In genomic region chr12:15278816-15279658, GRCh38 we compare ENCODE assay signal across 8 cellular contexts. TPM values are rescaled to one million over a fixed set of nuclear protein-coding genes. Genes with fewer than 3 reads are reported as not detected.
DNase-seq lines count a peak whose midpoint lies in the region; ATAC-seq lines count a peak whose summit lies in the region.

No MANE protein-coding gene starts in this region.

- H3K27me3 ChIP-seq in stomach smooth muscle (ENCODE audit: control insufficient read depth in 1 of 2, insufficient read depth in 2 of 2, low read length in 2 of 2) = no peaks in the 10 kb centered on the region

- no peaks in the 10 kb centered on the region for H3K9me3 ChIP-seq in SK-N-MC (ENCODE audit: low read depth, low read length)
- no peaks in the 10 kb centered on the region for H3K9me3 ChIP-seq in stomach smooth muscle (ENCODE audit: control insufficient read depth in 2 of 2, low read length in 2 of 2)

- intact Hi-C loops in Right ventricle myocardium inferior (cut with DNase I) = loop anchor here (5.0 to 10.0 kb wide), 4 partner anchors 243 to 578 kb away; partner anchors contain the start of gene ART4

- H3K27ac ChIP-seq in SK-N-MC (no peak overlapping the region), stomach smooth muscle (ENCODE audit: low read length) (peak overlapping the region; percentile 68)

- ATAC-seq in GM18907 (IDR thresholded peaks at IDR 0.05; ENCODE audit: unreplicated experiment) (peak; percentile 97), HG03280 (IDR thresholded peaks at IDR 0.05; ENCODE audit: unreplicated experiment) (peak; percentile 39), Right ventricle myocardium inferior (peak; percentile 85), GM19328 (IDR thresholded peaks at IDR 0.05; ENCODE audit: unreplicated experiment) (no peak), HG03457 (IDR thresholded peaks at IDR 0.05; ENCODE audit: unreplicated experiment) (no peak)

- H3K4me3 ChIP-seq in SK-N-MC (no peak overlapping the region; the same call in 1 of the 2 replicates), stomach smooth muscle (ENCODE audit: low read length in 2 of 2) (peak overlapping the region in 1 of 2 donors; percentile 16)

- H3K36me3 ChIP-seq in SK-N-MC (ENCODE audit: insufficient read depth, low read length) (no peaks in the 10 kb centered on the region), stomach smooth muscle (ENCODE audit: control insufficient read depth in 2 of 2, insufficient read depth in 2 of 2, low read length in 2 of 2) (no peaks in the 10 kb centered on the region)

- peaks cover 14% of the 10 kb centered on the region for H3K4me1 ChIP-seq in stomach smooth muscle (ENCODE audit: control insufficient read depth, insufficient read depth, low read length)

- peak; percentile 39 for DNase-seq in SK-N-MC (ENCODE audit: low read depth, low spot score)
- DNase-seq in Right ventricle myocardium inferior (ENCODE audit: missing footprints) = peak; percentile 90
- no peak for DNase-seq in putamen (ENCODE audit: low spot score)

- H3K9ac ChIP-seq in SK-N-MC (ENCODE audit: insufficient read length) (no peak overlapping the region), stomach smooth muscle (ENCODE audit: low read length in 2 of 2) (no peak overlapping the region)

RNA-seq across cellular contexts. Expression of gene PTPRO, which starts 43.3 kb away (rescaled TPM):
- total RNA-seq in Right ventricle myocardium inferior = 1.3 TPM

RNA-seq across cellular contexts. Expression of gene RERG, which starts 57.8 kb away (rescaled TPM):
- 4.0 TPM for total RNA-seq in Right ventricle myocardium inferior

Comparison
In these comparisons a context has a peak if more than half of its experiments do, and no peak if none do; other contexts are left out.
1. ATAC-seq: peak in GM18907 (single experiment), HG03280 (single experiment) and Right ventricle myocardium inferior (single experiment); none in GM19328 (single experiment) and HG03457 (single experiment).